ENCODE assay signal across 8 cellular contexts in the genomic region with DNA sequence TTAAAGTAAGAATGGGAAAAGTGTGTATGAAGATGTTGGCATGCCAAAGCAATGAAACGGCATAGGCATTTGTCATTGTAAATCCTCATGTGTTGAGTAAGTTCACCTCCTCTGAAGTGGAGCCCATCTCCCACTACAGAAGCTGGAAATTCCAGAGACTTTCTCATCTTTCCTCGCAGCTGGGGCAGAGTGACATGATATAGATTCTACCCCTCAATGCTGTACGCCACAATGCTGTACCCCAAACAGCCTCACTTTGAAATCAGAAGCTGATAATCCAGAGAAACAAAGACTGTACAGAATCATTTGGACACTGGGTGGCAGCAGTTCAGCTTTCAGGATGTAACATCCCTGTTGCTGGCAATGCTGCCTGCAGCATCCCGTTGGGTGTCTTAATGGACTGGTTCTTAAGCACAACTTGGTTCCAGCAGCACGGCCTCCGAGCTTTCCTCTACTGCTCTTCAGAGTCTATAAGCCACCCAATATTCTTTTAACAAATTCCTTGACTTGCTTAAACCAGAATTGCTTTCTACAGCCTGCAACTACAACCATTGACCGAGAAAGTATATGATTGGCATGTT. TPM values are rescaled to one million over a fixed set of nuclear protein-coding genes. Genes with fewer than 3 reads are reported as not detected.
DNase-seq lines count a peak whose midpoint lies in the region; ATAC-seq and TF ChIP-seq lines count a peak whose summit lies in the region.

No MANE protein-coding gene starts in this region.

- TF ChIP-seq CTCF in esophagus squamous epithelium (IDR thresholded peaks at IDR 0.05) (peak; percentile 26 to 69 (median 53)), neural cell (IDR thresholded peaks at IDR 0.05; ENCODE audit: poor library complexity, severe bottlenecking) (peak; percentile 76), suprapubic skin (IDR thresholded peaks at IDR 0.05) (peak; percentile 44 to 56)

- H3K4me1 ChIP-seq in esophagus squamous epithelium (no peaks in the 10 kb centered on the region), suprapubic skin (no peaks in the 10 kb centered on the region)

- DNase-seq in DMS153 treated with DMSO at 0.1 percent for 48 hours (lab: John Stamatoyannopoulos, UW; ENCODE audit: unreplicated experiment) (peak; percentile 32), HuH-7.5 (ENCODE audit: low spot score) (peak; percentile 67), OCI-M1 (lab: John Stamatoyannopoulos, UW) (peak; percentile 67), activated T-cell treated with anti-CD3 and anti-CD28 coated beads for 24 hours (ENCODE audit: low read depth) (peak; percentile 50), esophagus squamous epithelium (lab: John Stamatoyannopoulos, UW) (peak; percentile 6), suprapubic skin (ENCODE audit: low spot score in 2 of 2) (no peak)

- H3K36me3 ChIP-seq in esophagus squamous epithelium: peaks cover 0 to 17% (median 0%) of the 10 kb centered on the region in 3 donors
- H3K36me3 ChIP-seq in neural cell (ENCODE audit: insufficient read depth, low read length): no peaks in the 10 kb centered on the region
- peaks cover 4% of the 10 kb centered on the region for H3K36me3 ChIP-seq in suprapubic skin

- no peaks in the 10 kb centered on the region for H4K20me1 ChIP-seq in neural cell (ENCODE audit: insufficient read depth)

- peak; percentile 92 for ATAC-seq in GM21515 (IDR thresholded peaks at IDR 0.05; ENCODE audit: unreplicated experiment)

- H3K4me3 ChIP-seq in esophagus squamous epithelium: no peak overlapping the region
- no peak overlapping the region for H3K4me3 ChIP-seq in neural cell (ENCODE audit: low read length)
- no peak overlapping the region for H3K4me3 ChIP-seq in suprapubic skin

- H3F3A ChIP-seq in neural cell (ENCODE audit: insufficient read depth, low read length, poor library complexity, severe bottlenecking): no peaks in the 10 kb centered on the region

- H3K9me3 ChIP-seq in esophagus squamous epithelium (no peaks in the 10 kb centered on the region), neural cell (ENCODE audit: low read length) (no peaks in the 10 kb centered on the region), suprapubic skin (no peaks in the 10 kb centered on the region)

- H3K4me2 ChIP-seq in neural cell (ENCODE audit: low read length): no peak overlapping the region

- H3K27ac ChIP-seq in esophagus squamous epithelium (no peak overlapping the region), neural cell (ENCODE audit: low read length) (no peak overlapping the region), suprapubic skin (no peak overlapping the region)

- peak; percentile 66 for TF ChIP-seq RAD21 in neural cell (conservative IDR thresholded peaks at IDR 0.05)

- no peak overlapping the region for H3K9ac ChIP-seq in neural cell (ENCODE audit: low read length)

- intact Hi-C loops in esophagus squamous epithelium (cut with DNase I): loop anchor here (5.0 kb wide), 1 partner anchor 60 kb away; no protein-coding TSS in a partner anchor

- no peak for TF ChIP-seq POLR2A in esophagus squamous epithelium (IDR thresholded peaks at IDR 0.05)
- TF ChIP-seq POLR2A in suprapubic skin (IDR thresholded peaks at IDR 0.05): no peak

- H3K27me3 ChIP-seq in esophagus squamous epithelium (no peaks in the 10 kb centered on the region), neural cell (ENCODE audit: insufficient read depth, low read depth, low read length) (no peaks in the 10 kb centered on the region), suprapubic skin (no peaks in the 10 kb centered on the region)

- TF ChIP-seq EP300 in neural cell (conservative IDR thresholded peaks at IDR 0.05; ENCODE audit: poor library complexity, severe bottlenecking) (no peak), suprapubic skin (IDR thresholded peaks at IDR 0.05) (no peak)

- WGBS in esophagus squamous epithelium, 2 donors: 16 to 25% methylated on average over 7 of the region's 7 CpGs
- 22% methylated on average over 7 of the region's 7 CpGs for WGBS in suprapubic skin

- no peaks in the 10 kb centered on the region for H3K79me2 ChIP-seq in neural cell (replicated peaks; ENCODE audit: insufficient read depth, low read length)

- H3K9me2 ChIP-seq in neural cell (ENCODE audit: insufficient read depth, low read length): no peaks in the 10 kb centered on the region

- no peak overlapping the region for H2AFZ ChIP-seq in neural cell (ENCODE audit: low read depth, low read length)

TF ChIP-seq in neural cell, 6 proteins besides CTCF, POLR2A, EP300 and RAD21:
- TF ChIP-seq EZH2 (IDR thresholded peaks at IDR 0.05; ENCODE audit: borderline replicate concordance, insufficient read depth, low read length, poor library complexity, severe bottlenecking) (no peak), REST (IDR thresholded peaks at IDR 0.05; ENCODE audit: borderline replicate concordance) (no peak), TAF1 (IDR thresholded peaks at IDR 0.05; ENCODE audit: low read depth) (no peak), SMC3 (conservative IDR thresholded peaks at IDR 0.05; ENCODE audit: poor library complexity) (peak; percentile 76)

RNA-seq across cellular contexts. Expression of gene ZC3HAV1L, which starts 18.8 kb away (rescaled TPM):
- total RNA-seq in esophagus squamous epithelium (10 to 100 TPM; 12.5 to 24.0 (median 14.9) TPM), suprapubic skin (10 to 100 TPM; 22.1 to 44.6 (median 22.5) TPM)
- not detected in 2 replicates for polyA plus RNA-seq in neural cell
- polyA minus RNA-seq in neural cell: 0.58 and 0.73 TPM in 2 replicates

RNA-seq across cellular contexts. Expression of gene KIAA1549, which starts 35.8 kb away (rescaled TPM):
- total RNA-seq in esophagus squamous epithelium: 1 to 10 TPM in 1 of 4 donors, under 1 TPM in 3; 0.11 to 2.1 (median 0.28) TPM
- polyA plus RNA-seq in neural cell: 14.1 and 14.8 TPM in 2 replicates
- 45.0 and 56.7 TPM in 2 replicates for polyA minus RNA-seq in neural cell
- total RNA-seq in suprapubic skin: 1 to 10 TPM in 3 of 4 donors, under 1 TPM in 1; 0.83 to 2.1 (median 1.5) TPM

Comparison
In these comparisons a context has a peak if more than half of its experiments do, and no peak if none do; other contexts are left out.
1. DNase-seq: peak in DMS153 treated with DMSO at 0.1 percent for 48 hours (single experiment), HuH-7.5 (single experiment), OCI-M1 (single experiment), activated T-cell treated with anti-CD3 and anti-CD28 coated beads for 24 hours (single experiment) and esophagus squamous epithelium (single experiment); none in suprapubic skin (0 of 2).
2. Peak in every context shown above with its lines, with median percentiles within 50 percentile points of each other: CTCF ChIP-seq.